Comparison of ENCODE assay signal across 1 cellular context in the genomic region with DNA sequence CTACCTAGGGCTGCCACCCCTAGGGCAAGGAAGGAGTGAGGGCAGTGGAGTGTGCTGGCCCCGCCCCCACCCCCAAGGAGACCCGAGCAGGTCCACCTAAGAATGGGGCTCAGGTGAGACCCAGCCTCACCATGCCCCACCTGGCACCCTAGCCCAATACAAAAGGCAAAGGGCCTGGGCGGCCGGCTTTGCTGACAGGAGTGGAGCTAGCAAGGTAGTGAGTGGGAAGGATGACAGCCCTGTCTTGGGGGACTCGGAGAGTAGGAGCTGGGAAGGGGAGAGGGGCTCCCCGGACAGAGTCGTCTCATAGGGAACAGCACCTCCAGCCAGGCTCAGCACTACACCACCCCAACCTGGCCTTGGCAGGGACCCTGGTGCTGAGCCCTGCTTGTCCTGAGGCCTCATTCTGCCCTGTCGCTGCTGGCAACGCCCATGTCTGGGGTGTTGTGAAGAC.
A peak's percentile ranks its signal among the peaks of the same experiment; 100 is the strongest.
TF ChIP-seq lines count a peak whose summit lies in the region.

No MANE protein-coding gene starts in this region.

TF ChIP-seq in GM12878, 131 proteins besides CTCF, POLR2A, EP300 and RAD21:
- 0 out of 2 replicates have a peak, but pooled peaks have one; percentile 31 for TF ChIP-seq ZBED1 (IDR thresholded peaks at IDR 0.05; ENCODE audit: borderline replicate concordance)
- TF ChIP-seq, protein P1, sequence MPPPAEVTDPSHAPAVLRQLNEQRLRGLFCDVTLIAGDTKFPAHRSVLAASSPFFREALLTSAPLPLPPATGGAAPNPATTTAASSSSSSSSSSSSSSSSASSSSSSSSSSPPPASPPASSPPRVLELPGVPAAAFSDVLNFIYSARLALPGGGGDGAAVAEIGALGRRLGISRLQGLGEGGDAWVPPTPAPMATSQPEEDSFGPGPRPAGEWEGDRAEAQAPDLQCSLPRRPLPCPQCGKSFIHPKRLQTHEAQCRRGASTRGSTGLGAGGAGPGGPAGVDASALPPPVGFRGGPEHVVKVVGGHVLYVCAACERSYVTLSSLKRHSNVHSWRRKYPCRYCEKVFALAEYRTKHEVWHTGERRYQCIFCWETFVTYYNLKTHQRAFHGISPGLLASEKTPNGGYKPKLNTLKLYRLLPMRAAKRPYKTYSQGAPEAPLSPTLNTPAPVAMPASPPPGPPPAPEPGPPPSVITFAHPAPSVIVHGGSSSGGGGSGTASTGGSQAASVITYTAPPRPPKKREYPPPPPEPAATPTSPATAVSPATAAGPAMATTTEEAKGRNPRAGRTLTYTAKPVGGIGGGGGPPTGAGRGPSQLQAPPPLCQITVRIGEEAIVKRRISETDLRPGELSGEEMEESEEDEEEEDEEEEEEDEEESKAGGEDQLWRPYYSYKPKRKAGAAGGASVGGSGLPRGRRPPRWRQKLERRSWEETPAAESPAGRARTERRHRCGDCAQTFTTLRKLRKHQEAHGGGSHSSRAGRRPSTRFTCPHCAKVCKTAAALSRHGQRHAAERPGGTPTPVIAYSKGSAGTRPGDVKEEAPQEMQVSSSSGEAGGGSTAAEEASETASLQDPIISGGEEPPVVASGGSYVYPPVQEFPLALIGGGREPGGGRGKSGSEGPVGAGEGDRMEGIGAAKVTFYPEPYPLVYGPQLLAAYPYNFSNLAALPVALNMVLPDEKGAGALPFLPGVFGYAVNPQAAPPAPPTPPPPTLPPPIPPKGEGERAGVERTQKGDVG (CRISPR knock-in tag; IDR thresholded peaks at IDR 0.05), result 0 out of 2 replicates have a peak, but pooled peaks have one; percentile 8
- no peak for TF ChIP-seq ZSCAN29 (IDR thresholded peaks at IDR 0.05)
- no peak for TF ChIP-seq FOXM1 (IDR thresholded peaks at IDR 0.05; ENCODE audit: low read depth, low read length)
- TF ChIP-seq ZNF207 (IDR thresholded peaks at IDR 0.05; ENCODE audit: borderline replicate concordance), result no peak
- TF ChIP-seq POLR2AphosphoS5 (IDR thresholded peaks at IDR 0.05; ENCODE audit: low read length), result peak; percentile 84
- TF ChIP-seq ATF7 (IDR thresholded peaks at IDR 0.05; ENCODE audit: low read depth), result no peak
- TF ChIP-seq, protein P2, sequence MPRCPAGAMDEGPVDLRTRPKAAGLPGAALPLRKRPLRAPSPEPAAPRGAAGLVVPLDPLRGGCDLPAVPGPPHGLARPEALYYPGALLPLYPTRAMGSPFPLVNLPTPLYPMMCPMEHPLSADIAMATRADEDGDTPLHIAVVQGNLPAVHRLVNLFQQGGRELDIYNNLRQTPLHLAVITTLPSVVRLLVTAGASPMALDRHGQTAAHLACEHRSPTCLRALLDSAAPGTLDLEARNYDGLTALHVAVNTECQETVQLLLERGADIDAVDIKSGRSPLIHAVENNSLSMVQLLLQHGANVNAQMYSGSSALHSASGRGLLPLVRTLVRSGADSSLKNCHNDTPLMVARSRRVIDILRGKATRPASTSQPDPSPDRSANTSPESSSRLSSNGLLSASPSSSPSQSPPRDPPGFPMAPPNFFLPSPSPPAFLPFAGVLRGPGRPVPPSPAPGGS (IDR thresholded peaks at IDR 0.05; ENCODE audit: borderline replicate concordance, insufficient read depth, low read depth, low read length, poor library complexity, severe bottlenecking), result peak; percentile 82
- TF ChIP-seq, protein P3, sequence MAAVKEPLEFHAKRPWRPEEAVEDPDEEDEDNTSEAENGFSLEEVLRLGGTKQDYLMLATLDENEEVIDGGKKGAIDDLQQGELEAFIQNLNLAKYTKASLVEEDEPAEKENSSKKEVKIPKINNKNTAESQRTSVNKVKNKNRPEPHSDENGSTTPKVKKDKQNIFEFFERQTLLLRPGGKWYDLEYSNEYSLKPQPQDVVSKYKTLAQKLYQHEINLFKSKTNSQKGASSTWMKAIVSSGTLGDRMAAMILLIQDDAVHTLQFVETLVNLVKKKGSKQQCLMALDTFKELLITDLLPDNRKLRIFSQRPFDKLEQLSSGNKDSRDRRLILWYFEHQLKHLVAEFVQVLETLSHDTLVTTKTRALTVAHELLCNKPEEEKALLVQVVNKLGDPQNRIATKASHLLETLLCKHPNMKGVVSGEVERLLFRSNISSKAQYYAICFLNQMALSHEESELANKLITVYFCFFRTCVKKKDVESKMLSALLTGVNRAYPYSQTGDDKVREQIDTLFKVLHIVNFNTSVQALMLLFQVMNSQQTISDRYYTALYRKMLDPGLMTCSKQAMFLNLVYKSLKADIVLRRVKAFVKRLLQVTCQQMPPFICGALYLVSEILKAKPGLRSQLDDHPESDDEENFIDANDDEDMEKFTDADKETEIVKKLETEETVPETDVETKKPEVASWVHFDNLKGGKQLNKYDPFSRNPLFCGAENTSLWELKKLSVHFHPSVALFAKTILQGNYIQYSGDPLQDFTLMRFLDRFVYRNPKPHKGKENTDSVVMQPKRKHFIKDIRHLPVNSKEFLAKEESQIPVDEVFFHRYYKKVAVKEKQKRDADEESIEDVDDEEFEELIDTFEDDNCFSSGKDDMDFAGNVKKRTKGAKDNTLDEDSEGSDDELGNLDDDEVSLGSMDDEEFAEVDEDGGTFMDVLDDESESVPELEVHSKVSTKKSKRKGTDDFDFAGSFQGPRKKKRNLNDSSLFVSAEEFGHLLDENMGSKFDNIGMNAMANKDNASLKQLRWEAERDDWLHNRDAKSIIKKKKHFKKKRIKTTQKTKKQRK (IDR thresholded peaks at IDR 0.05; ENCODE audit: low read depth, low read length), result no peak
- TF ChIP-seq SUZ12 (IDR thresholded peaks at IDR 0.05; ENCODE audit: unreplicated experiment), result no peak
- TF ChIP-seq YY1 (IDR thresholded peaks at IDR 0.05; ENCODE audit: low read depth, low read length), result no peak
- TF ChIP-seq FOS (IDR thresholded peaks at IDR 0.05; ENCODE audit: borderline replicate concordance, extremely low read depth, insufficient read length), result no peak
- peak; percentile 53; the same call in 1 of the 2 replicates for TF ChIP-seq SMAD5 (IDR thresholded peaks at IDR 0.05; ENCODE audit: low read depth)
- no peak for TF ChIP-seq BHLHE40 (IDR thresholded peaks at IDR 0.05; ENCODE audit: borderline replicate concordance in 1 of 2, low read depth in 2 of 2, low read length in 1 of 2)
- TF ChIP-seq MXI1 (IDR thresholded peaks at IDR 0.05; ENCODE audit: low read depth, low read length), result no peak
- no peak for TF ChIP-seq MTA3 (IDR thresholded peaks at IDR 0.05; ENCODE audit: borderline replicate concordance, low read length)
- no peak for TF ChIP-seq ASH2L (IDR thresholded peaks at IDR 0.05; ENCODE audit: borderline replicate concordance, low read depth)
